In the genomic region with DNA sequence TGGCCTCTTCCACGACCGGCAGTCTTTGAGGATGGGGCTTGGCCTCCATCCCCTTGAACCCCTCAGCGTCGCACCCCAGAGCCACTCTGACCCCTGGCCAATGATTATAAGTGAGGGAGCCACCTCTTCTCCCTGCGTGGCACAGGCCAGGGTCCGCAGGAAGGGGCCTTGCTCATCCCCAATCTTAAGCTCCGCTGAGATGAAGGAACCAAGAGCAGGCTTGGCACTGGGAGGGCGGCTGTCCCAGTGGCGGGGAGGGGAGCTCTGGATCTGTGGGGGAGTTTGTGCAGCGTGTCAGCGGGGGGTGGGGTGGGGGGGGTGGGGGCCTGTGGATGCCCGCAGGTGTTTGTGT, we compare ENCODE assay signal across 8 cellular contexts. TPM values are rescaled to one million over a fixed set of nuclear protein-coding genes. Genes with fewer than 3 reads are reported as not detected.
DNase-seq lines count a peak whose midpoint lies in the region; ATAC-seq, FAIRE-seq and TF ChIP-seq lines count a peak whose summit lies in the region.

No MANE protein-coding gene starts in this region.

- TF ChIP-seq POLR2A in right lobe of liver (IDR thresholded peaks at IDR 0.05) (no peak), thyroid gland (IDR thresholded peaks at IDR 0.05) (no peak)

- H3K4me3 ChIP-seq in astrocyte of the spinal cord (ENCODE audit: low read depth, low read length): peak overlapping the region; percentile 47
- peak overlapping the region; percentile 38 to 63 (median 48) for H3K4me3 ChIP-seq in right lobe of liver
- peak overlapping the region in 2 of 3 donors; percentile 7 to 28 for H3K4me3 ChIP-seq in thyroid gland (replicated peaks in 1 of 3)

- ATAC-seq in right lobe of liver: no peak

- H3K27me3 Mint-ChIP-seq in activated CD4-positive, alpha-beta T cell treated with anti-CD3 and anti-CD28 coated beads, Interleukin-2, amount 10 ng/mL, durations not matched to agents 24 days and 14 days: peaks cover 34% of the 10 kb centered on the region

- no peaks in the 10 kb centered on the region for H3K36me3 Mint-ChIP-seq in activated CD4-positive, alpha-beta T cell treated with anti-CD3 and anti-CD28 coated beads, Interleukin-2, amount 10 ng/mL, durations not matched to agents 24 days and 14 days (ENCODE audit: low read depth)

- H3K36me3 ChIP-seq in right lobe of liver (no peaks in the 10 kb centered on the region), thyroid gland (no peaks in the 10 kb centered on the region)

- 31% methylated on average over 9 of the region's 12 CpGs for WGBS in right lobe of liver (ENCODE audit: insufficient coverage, low coverage, low lambda C conversion rate, missing lambda C conversion rate)
- 22 to 39% methylated on average over 4 to 6 of the region's 12 CpGs for WGBS in thyroid gland, 2 donors

- H3K4me1 Mint-ChIP-seq in activated CD4-positive, alpha-beta T cell treated with anti-CD3 and anti-CD28 coated beads, Interleukin-2, amount 10 ng/mL, durations not matched to agents 24 days and 14 days: peaks cover 9% of the 10 kb centered on the region

- H3K27ac ChIP-seq in right lobe of liver: no peak overlapping the region
- H3K27ac ChIP-seq in thyroid gland: no peak overlapping the region

- no peaks in the 10 kb centered on the region for H3K9me3 Mint-ChIP-seq in activated CD4-positive, alpha-beta T cell treated with anti-CD3 and anti-CD28 coated beads, Interleukin-2, amount 10 ng/mL, durations not matched to agents 24 days and 14 days

- H3K4me1 ChIP-seq in right lobe of liver (peaks cover 0 to 7% (median 0%) of the 10 kb centered on the region in 4 donors), thyroid gland (peaks cover 5 to 8% of the 10 kb centered on the region in 2 donors)

- H3K27me3 ChIP-seq in right lobe of liver (no peaks in the 10 kb centered on the region), thyroid gland (no peaks in the 10 kb centered on the region)

- intact Hi-C loops in activated CD4-positive, alpha-beta T cell treated with anti-CD3 and anti-CD28 coated beads, Interleukin-2, amount 10 ng/mL, durations not matched to agents 24 days and 14 days (cut with micrococcal nuclease): no loop called here
- intact Hi-C loops in right lobe of liver (cut with DNase I): no loop called here
- intact Hi-C loops in thyroid gland (cut with DNase I): no loop called here

- H3K4me3 Mint-ChIP-seq in activated CD4-positive, alpha-beta T cell treated with anti-CD3 and anti-CD28 coated beads, Interleukin-2, amount 10 ng/mL, durations not matched to agents 24 days and 14 days: peak overlapping the region; percentile 81

- TF ChIP-seq CTCF in astrocyte of the spinal cord (IDR thresholded peaks at IDR 0.05; ENCODE audit: low read depth, low read length) (no peak), right lobe of liver (IDR thresholded peaks at IDR 0.05) (no peak), thyroid gland (IDR thresholded peaks at IDR 0.05) (no peak)

- DNase-seq in activated CD4-positive, alpha-beta T cell treated with anti-CD3 and anti-CD28 coated beads, Interleukin-2, amount 10 ng/mL, durations not matched to agents 24 days and 14 days: no peak
- DNase-seq in activated CD4-positive, alpha-beta T cell treated with anti-CD3 and anti-CD28 coated beads for 1 hour: no peak
- DNase-seq in astrocyte of the spinal cord (ENCODE audit: low read depth, low spot score) (no peak), right lobe of liver (no peak), thyroid gland (no peak), urothelium cell line (ENCODE audit: low spot score) (no peak), SW 1271 (lab: John Stamatoyannopoulos, UW) (no peak), NCI-H526 treated with DMSO at 0.1 percent for 48 hours (lab: John Stamatoyannopoulos, UW) (no peak)

- H3K9me3 ChIP-seq in right lobe of liver: no peaks in the 10 kb centered on the region
- no peaks in the 10 kb centered on the region for H3K9me3 ChIP-seq in thyroid gland

- in situ Hi-C loops in astrocyte of the spinal cord (cut with HindIII; ENCODE audit: low sequenced_read_pairs): no loop called here

- peak overlapping the region; percentile 48 for H3K27ac Mint-ChIP-seq in activated CD4-positive, alpha-beta T cell treated with anti-CD3 and anti-CD28 coated beads, Interleukin-2, amount 10 ng/mL, durations not matched to agents 24 days and 14 days

- no peak for FAIRE-seq in urothelium cell line (lab: Jason Lieb, UNC)

RNA-seq across cellular contexts. Expression of a gene that starts 13.8 kb away (rescaled TPM):
- 107 and 112 TPM in 2 replicates for total RNA-seq in activated CD4-positive, alpha-beta T cell treated with anti-CD3 and anti-CD28 coated beads, Interleukin-2, amount 10 ng/mL, durations not matched to agents 24 days and 14 days
- total RNA-seq in right lobe of liver (10 to 100 TPM; 13.9 to 22.1 (median 19.8) TPM), thyroid gland (10 to 100 TPM; 53.0 to 74.6 (median 61.7) TPM)
